Comparison of ENCODE assay signal across 1 cellular context in the genomic region with DNA sequence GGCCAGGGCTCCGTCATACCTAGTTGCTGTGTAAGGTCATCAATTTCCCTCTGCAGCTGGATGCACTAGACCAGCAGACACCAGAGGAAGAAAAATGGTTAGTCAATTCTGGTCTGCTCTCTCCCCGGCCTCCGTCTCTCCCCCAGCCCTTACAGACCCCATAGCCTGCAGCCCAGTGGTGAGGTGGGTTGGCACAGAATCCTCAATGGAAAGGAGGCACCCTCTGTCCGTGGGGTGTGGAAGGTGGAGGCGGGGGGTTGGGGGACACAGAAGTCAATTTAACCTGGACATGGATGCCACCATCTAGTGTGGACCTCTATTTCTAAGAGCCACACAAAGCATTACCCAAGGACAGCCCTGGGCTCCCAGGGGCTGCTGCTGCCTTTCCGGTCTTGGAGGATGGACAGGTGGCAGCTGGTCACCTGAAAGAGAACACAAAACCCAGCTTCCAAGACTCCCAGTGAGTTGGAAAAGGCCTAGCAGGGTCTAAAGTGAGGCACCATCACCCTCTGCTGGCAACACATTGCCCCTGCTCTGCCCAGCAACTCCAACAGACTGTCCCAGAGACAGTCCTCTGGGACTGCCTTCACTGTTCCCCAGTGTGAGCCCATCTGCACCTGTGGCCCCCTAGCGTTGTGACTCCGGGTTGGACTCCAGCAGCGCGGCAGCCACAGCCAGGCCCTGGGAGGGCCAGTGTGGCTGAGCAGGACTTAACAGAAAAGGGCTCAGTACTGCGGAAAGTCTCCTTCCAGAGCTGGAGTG.
TF ChIP-seq lines count a peak whose summit lies in the region.

No MANE protein-coding gene starts in this region.

TF ChIP-seq in endothelial cell of umbilical vein, 7 proteins besides CTCF, POLR2A, EP300 and RAD21:
- no peak for TF ChIP-seq JUN (IDR thresholded peaks at IDR 0.05; ENCODE audit: borderline replicate concordance, insufficient read depth, insufficient read length, low read depth)
- TF ChIP-seq POLR2AphosphoS5 (IDR thresholded peaks at IDR 0.05; ENCODE audit: insufficient read depth, low read depth, low read length) = no peak
- TF ChIP-seq, protein P1, sequence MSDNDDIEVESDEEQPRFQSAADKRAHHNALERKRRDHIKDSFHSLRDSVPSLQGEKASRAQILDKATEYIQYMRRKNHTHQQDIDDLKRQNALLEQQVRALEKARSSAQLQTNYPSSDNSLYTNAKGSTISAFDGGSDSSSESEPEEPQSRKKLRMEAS (IDR thresholded peaks at IDR 0.05; ENCODE audit: insufficient read depth, insufficient read length) = no peak
- TF ChIP-seq FOS (IDR thresholded peaks at IDR 0.05; ENCODE audit: borderline replicate concordance, insufficient read depth, low read length) = no peak
